ENCODE assay signal across 8 cellular contexts in genomic region chr19:38684078-38684861, GRCh38. TPM values are rescaled to one million over a fixed set of nuclear protein-coding genes. Genes with fewer than 3 reads are reported as not detected.
A peak's percentile ranks its signal among the peaks of the same experiment; 100 is the strongest.
DNase-seq lines count a peak whose midpoint lies in the region; ATAC-seq and TF ChIP-seq lines count a peak whose summit lies in the region.

No MANE protein-coding gene starts in this region.

- 0 out of 2 replicates have a peak, but pooled peaks have one; percentile 23 for TF ChIP-seq CTCF in HFFc6 (IDR thresholded peaks at IDR 0.05)
- TF ChIP-seq CTCF in SK-N-SH (IDR thresholded peaks at IDR 0.05), result no peak

- peak overlapping the region; percentile 71 for H3K4me3 Mint-ChIP-seq in HFFc6

- no peaks in the 10 kb centered on the region for H3K9me3 Mint-ChIP-seq in HFFc6

- H3K27ac Mint-ChIP-seq in HFFc6, result peak overlapping the region; percentile 100

- H3K9ac ChIP-seq in BLaER1 (peak overlapping the region; percentile 54; the same call in 1 of the 2 replicates), SK-N-SH (peak overlapping the region; percentile 73), duodenal mucosa (ENCODE audit: low read depth in 1 of 2, low read length in 2 of 2) (peak overlapping the region; percentile 78 to 82), mucosa of stomach (ENCODE audit: low read length) (peak overlapping the region; percentile 88)

- ATAC-seq in GM21381 (IDR thresholded peaks at IDR 0.05; ENCODE audit: unreplicated experiment) (no peak), GM19035 (IDR thresholded peaks at IDR 0.05; ENCODE audit: unreplicated experiment) (no peak)

- H3K9me2 ChIP-seq in SK-N-SH, result no peaks in the 10 kb centered on the region

- H3K27me3 Mint-ChIP-seq in HFFc6 (ENCODE audit: insufficient read depth), result peaks cover 14% of the 10 kb centered on the region

- peak; percentile 94 for DNase-seq in HFFc6
- DNase-seq in SK-N-SH, result no peak
- no peak for DNase-seq in Ammon's horn (ENCODE audit: low spot score)

- H3F3A ChIP-seq in SK-N-SH (replicated peaks; ENCODE audit: insufficient read depth), result peaks cover 68% of the 10 kb centered on the region

- CTCF ChIA-PET in SK-N-SH (lab: Yijun Ruan, JAX), result interaction anchor here (0.7 to 1.3 kb wide), 3 partner anchors 8 to 99 kb away, joined by 3 read pairs; no protein-coding TSS in a partner anchor

- H3K4me1 ChIP-seq in BLaER1, result peaks cover 94% of the 10 kb centered on the region
- H3K4me1 ChIP-seq in SK-N-SH (ENCODE audit: control insufficient read depth in 1 of 2, insufficient read depth in 2 of 2, low read depth in 1 of 2, low read length in 1 of 2), result peaks cover 41 to 64% of the 10 kb centered on the region in 2 experiments; a peak in 3 of 4 replicates
- peaks cover 79 to 89% of the 10 kb centered on the region in 2 donors for H3K4me1 ChIP-seq in duodenal mucosa (ENCODE audit: control insufficient read depth in 1 of 2, insufficient read depth in 2 of 2, low read length in 2 of 2)
- peaks cover 74% of the 10 kb centered on the region for H3K4me1 ChIP-seq in mucosa of stomach (ENCODE audit: control insufficient read depth, insufficient read depth, low read length)

- H3K4me2 ChIP-seq in BLaER1, result peak overlapping the region; percentile 89
- peak overlapping the region; percentile 66 for H3K4me2 ChIP-seq in SK-N-SH

- no peak for TF ChIP-seq RAD21 in SK-N-SH (IDR thresholded peaks at IDR 0.05; ENCODE audit: low read length)

- peaks cover 66% of the 10 kb centered on the region for H4K20me1 ChIP-seq in BLaER1
- peaks cover 6% of the 10 kb centered on the region; the same call in 1 of the 2 replicates for H4K20me1 ChIP-seq in SK-N-SH (ENCODE audit: insufficient read depth)

- H3K4me1 Mint-ChIP-seq in HFFc6 (ENCODE audit: low read depth), result peaks cover 98% of the 10 kb centered on the region

- H3K4me3 ChIP-seq in BLaER1 (peak overlapping the region; percentile 26; the same call in 1 of the 2 replicates), SK-N-SH (ENCODE audit: low read depth in 2 of 2, low read length in 1 of 2) (no peak overlapping the region; a peak in 1 of 4 replicates), duodenal mucosa (ENCODE audit: low read depth in 1 of 2, low read length in 2 of 2) (peak overlapping the region; percentile 7 to 41), mucosa of stomach (ENCODE audit: low read length) (no peak overlapping the region)

- peaks cover 91% of the 10 kb centered on the region for H3K79me2 ChIP-seq in SK-N-SH (ENCODE audit: insufficient read depth)

- no peaks in the 10 kb centered on the region for H3K9me3 ChIP-seq in BLaER1
- no peaks in the 10 kb centered on the region for H3K9me3 ChIP-seq in SK-N-SH
- H3K9me3 ChIP-seq in duodenal mucosa (ENCODE audit: control insufficient read depth in 1 of 2, low read length in 2 of 2), result no peaks in the 10 kb centered on the region
- no peaks in the 10 kb centered on the region for H3K9me3 ChIP-seq in mucosa of stomach (ENCODE audit: control insufficient read depth, low read length)

- 6% methylated on average over 7 of the region's 7 CpGs for WGBS in SK-N-SH (ENCODE audit: low lambda C conversion rate)

- H3K27me3 ChIP-seq in BLaER1 (no peaks in the 10 kb centered on the region), SK-N-SH (ENCODE audit: insufficient read depth) (no peaks in the 10 kb centered on the region), duodenal mucosa (ENCODE audit: control insufficient read depth in 1 of 2, insufficient read depth in 2 of 2, low read length in 2 of 2) (no peaks in the 10 kb centered on the region), mucosa of stomach (ENCODE audit: control insufficient read depth, insufficient read depth, low read length) (no peaks in the 10 kb centered on the region)

- POLR2A ChIA-PET in SK-N-SH (lab: Yijun Ruan, JAX), result no interaction called here

- H3K36me3 Mint-ChIP-seq in HFFc6 (ENCODE audit: low read depth), result peaks cover 52% of the 10 kb centered on the region

- H3K27ac ChIP-seq in BLaER1, result peak overlapping the region; percentile 74
- peak overlapping the region; percentile 64 to 99 for H3K27ac ChIP-seq in SK-N-SH (ENCODE audit: low read depth in 2 of 2, low read length in 1 of 2)
- H3K27ac ChIP-seq in duodenal mucosa (ENCODE audit: low read depth, low read length), result peak overlapping the region; percentile 95

- H3K36me3 ChIP-seq in BLaER1 (peaks cover 27% of the 10 kb centered on the region), SK-N-SH (replicated peaks in 1 of 2; ENCODE audit: control insufficient read depth in 1 of 2, insufficient read depth in 2 of 2, low read length in 1 of 2) (peaks cover 0 to 14% of the 10 kb centered on the region in 2 experiments), duodenal mucosa (ENCODE audit: control insufficient read depth in 1 of 2, insufficient read depth in 2 of 2, low read length in 2 of 2) (peaks cover 0 to 2% of the 10 kb centered on the region in 2 donors), mucosa of stomach (ENCODE audit: control insufficient read depth, insufficient read depth, low read length) (no peaks in the 10 kb centered on the region)

- peak in 1 of 2 experiments; percentile 38; a peak in 1 of 4 replicates for TF ChIP-seq EP300 in SK-N-SH (IDR thresholded peaks at IDR 0.05; ENCODE audit: borderline replicate concordance in 1 of 2, low read depth in 1 of 2, low read length in 1 of 2)

- H2AFZ ChIP-seq in SK-N-SH (ENCODE audit: low read depth), result no peak overlapping the region

TF ChIP-seq in SK-N-SH, 30 proteins besides CTCF, POLR2A, EP300 and RAD21 (continues in another document):
- TF ChIP-seq SIN3A (IDR thresholded peaks at IDR 0.05; ENCODE audit: borderline replicate concordance, low read depth, low read length) (0 out of 2 replicates have a peak, but pooled peaks have one; percentile 25), RXRA (IDR thresholded peaks at IDR 0.05; ENCODE audit: borderline replicate concordance, low read depth) (no peak), TAF1 (IDR thresholded peaks at IDR 0.05; ENCODE audit: borderline replicate concordance, low read depth, low read length) (peak; percentile 16; the same call in 1 of the 2 replicates), EZH2phosphoT487 (IDR thresholded peaks at IDR 0.05; ENCODE audit: borderline replicate concordance, low read depth) (no peak), USF1 (IDR thresholded peaks at IDR 0.05; ENCODE audit: borderline replicate concordance, low read depth) (no peak), NFIC (IDR thresholded peaks at IDR 0.05; ENCODE audit: borderline replicate concordance) (0 out of 2 replicates have a peak, but pooled peaks have one; percentile 39), PBX3 (IDR thresholded peaks at IDR 0.05) (peak; percentile 42; the same call in 1 of the 2 replicates), FOXM1 (IDR thresholded peaks at IDR 0.05; ENCODE audit: low read depth) (no peak), MEF2A (IDR thresholded peaks at IDR 0.05; ENCODE audit: borderline replicate concordance, low read depth) (0 out of 2 replicates have a peak, but pooled peaks have one; percentile 17), JUND (IDR thresholded peaks at IDR 0.05) (peak; percentile 60), FOSL2 (IDR thresholded peaks at IDR 0.05; ENCODE audit: borderline replicate concordance, low read depth) (peak; percentile 73), REST (IDR thresholded peaks at IDR 0.05; ENCODE audit: low read depth, low read length) (0 out of 2 replicates have a peak, but pooled peaks have one; percentile 15), SMC3 (IDR thresholded peaks at IDR 0.05; ENCODE audit: low read depth, low read length) (no peak)

RNA-seq across cellular contexts. Expression of gene ACTN4, which starts 36.8 kb away (rescaled TPM):
- total RNA-seq in HFFc6 (2021; fragmentation: NEBNext Ultra II Directional; extraction: Animal tissue kit (Norgen Biotek cat#: 25700)), result 1,000 to 10,000 TPM in 5 of 6 experiments, 100 to 1,000 TPM in 1; 972 to 1,299 (median 1,250) TPM
- polyA plus RNA-seq in SK-N-SH (2012; rRNA removed), result 494 and 598 TPM in 2 replicates
- polyA plus RNA-seq in SK-N-SH (2012; cell fraction: cytosol; rRNA removed), result 222 and 365 TPM in 2 replicates
- polyA plus RNA-seq in SK-N-SH (2012; cell fraction: nucleus; rRNA removed), result 687 and 951 TPM in 2 replicates

Comparison
In these comparisons a context has a peak if more than half of its experiments do, and no peak if none do; other contexts are left out.
1. H3K4me3 ChIP-seq: peak in BLaER1 (single experiment) and duodenal mucosa (2 of 2); none in SK-N-SH (0 of 2) and mucosa of stomach (single experiment).
2. Peak in every context shown above with its lines, with median percentiles within 50 percentile points of each other: H3K27ac ChIP-seq and H3K9ac ChIP-seq.